24 cellular contexts compared by ENCODE assay signal in the genomic region with DNA sequence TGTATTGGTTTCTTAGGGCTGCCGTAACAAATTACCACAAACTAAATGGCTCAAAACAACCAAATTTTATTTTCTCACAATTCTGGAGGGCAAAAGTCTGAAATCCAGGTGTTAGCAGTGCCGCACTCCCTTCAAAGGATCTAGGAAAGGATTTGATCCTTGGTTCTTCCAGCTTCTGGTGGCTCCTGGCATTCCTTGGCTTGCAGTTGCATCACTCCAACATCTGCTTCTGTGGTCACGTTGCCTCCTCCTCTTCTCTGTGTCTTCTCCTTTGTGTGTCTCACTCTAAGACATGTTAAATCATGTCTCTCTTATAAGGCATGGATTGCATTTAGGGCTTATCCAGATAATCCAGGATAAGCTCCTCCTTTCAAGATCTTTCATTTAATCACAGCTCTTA.
"Had no signal": no experiment of that assay in that cellular context is flagged by ENCODE, and none has a peak within 500 bp of the region (broad histone marks: within the 10 kb centered on the region; RNA-seq: fewer than 3 reads in every experiment).

No MANE protein-coding gene starts in this region.

- H3K4me3 ChIP-seq: adrenal gland, body of pancreas, breast epithelium, SJCRH30, SK-N-MC had no signal

- DNase-seq: activated CD4-positive, alpha-beta T cell treated with anti-CD3 and anti-CD28 coated beads, Interleukin-2, amount 10 ng/mL, durations not matched to agents 24 days and 14 days; activated CD4-positive, alpha-beta T cell treated with anti-CD3 and anti-CD28 coated beads, Interleukin-2, amount 50 U/mL, for 4 hours; activated CD8-positive, alpha-beta T cell treated with anti-CD3 and anti-CD28 coated beads for 36 hours; activated gamma-delta T cell treated with Interleukin-2 at 50 U/mL for 16 hours; activated naive CD4-positive, alpha-beta T cell treated with anti-CD3 and anti-CD28 coated beads for 36 hours; activated T-cell treated with anti-CD3 and anti-CD28 coated beads, Interleukin-2, amount 50 U/mL, for 4 hours; adrenal gland; body of pancreas; caudate nucleus; cerebellar nuclear complex; NCI-H1105; NCI-H1417 treated with DMSO at 0.1 percent for 48 hours; NCI-H187 treated with DMSO at 0.1 percent for 48 hours; NCI-H2081; NCI-H226; NCI-H526 treated with DMSO at 0.1 percent for 48 hours; NCI-H774; SHP77; SJCRH30; T1000 had no signal

- ATAC-seq: activated CD8-positive, alpha-beta T cell treated with anti-CD3 and anti-CD28 coated beads for 36 hours; activated naive CD4-positive, alpha-beta T cell treated with anti-CD3 and anti-CD28 coated beads, Interleukin-2, amount 50 U/mL, for 72 hours; activated T-cell treated with anti-CD3 and anti-CD28 coated beads, Interleukin-2, amount 50 U/mL, for 4 hours; body of pancreas; Panc1 had no signal
